Comparison of ENCODE assay signal across 17 cellular contexts in the genomic region with DNA sequence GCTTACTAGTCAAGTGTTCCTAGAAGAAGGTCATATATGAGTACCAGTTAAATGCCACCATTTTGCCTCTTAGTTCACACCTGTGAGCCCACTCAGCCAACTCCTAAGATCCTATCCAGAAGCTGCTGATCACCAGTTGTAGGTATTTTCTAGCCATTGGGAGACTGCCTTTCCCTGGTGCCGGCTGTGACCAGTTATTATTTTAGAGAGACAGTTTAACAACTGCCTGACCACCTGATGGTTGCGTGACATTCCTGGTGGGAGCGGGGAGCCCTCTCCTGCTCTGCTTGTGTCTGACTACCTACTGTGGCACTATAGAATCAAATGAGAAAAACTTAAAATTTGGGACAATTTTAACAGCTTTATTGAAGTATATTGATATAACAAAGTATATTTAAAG. TPM values are rescaled to one million over a fixed set of nuclear protein-coding genes. Genes with fewer than 3 reads are reported as not detected.
DNase-seq lines count a peak whose midpoint lies in the region; ATAC-seq and TF ChIP-seq lines count a peak whose summit lies in the region.
"Had no signal": no experiment of that assay in that cellular context is flagged by ENCODE, and none has a peak within 500 bp of the region (broad histone marks: within the 10 kb centered on the region; RNA-seq: fewer than 3 reads in every experiment).

No MANE protein-coding gene starts in this region.

- H3K4me3 ChIP-seq in IMR-90 (ENCODE audit: insufficient read depth, low read depth, low read length) (no peak overlapping the region), fibroblast of lung (replicated peaks in 1 of 4; ENCODE audit: control extremely low read depth in 1 of 4, insufficient read depth in 1 of 4, low read depth in 3 of 4, low read length in 4 of 4) (peak overlapping the region in 3 of 4 experiments; percentile 8 to 87 (median 62)), stomach smooth muscle (ENCODE audit: low read length in 2 of 2) (peak overlapping the region; percentile 87 to 92)

- POLR2A ChIA-PET in IMR-90 (lab: Charles Lee; ENCODE audit: unreplicated experiment): no interaction called here

- no peak overlapping the region for H2BK5ac ChIP-seq in IMR-90 (ENCODE audit: low read depth, low read length, poor library complexity, severe bottlenecking)

- H3K36me3 Mint-ChIP-seq in nephron (ENCODE audit: low read depth): peaks cover 9% of the 10 kb centered on the region

- no peak overlapping the region for H3K18ac ChIP-seq in IMR-90 (ENCODE audit: low read depth, low read length)

- H2AFZ ChIP-seq in IMR-90 (replicated peaks; ENCODE audit: low read length, poor library complexity): no peak overlapping the region
- no peak overlapping the region for H2AFZ ChIP-seq in fibroblast of lung (ENCODE audit: low read length)

- H3K4me2 ChIP-seq in IMR-90 (ENCODE audit: low read depth, low read length) (peak overlapping the region; percentile 61; the same call in 1 of the 2 replicates), fibroblast of lung (ENCODE audit: extremely low read depth, insufficient read depth, low read length) (peak overlapping the region; percentile 83)

- H3K9ac ChIP-seq in IMR-90 (ENCODE audit: low read depth, low read length) (no peak overlapping the region), fibroblast of lung (ENCODE audit: insufficient read depth, low read length) (no peak overlapping the region), stomach smooth muscle (ENCODE audit: low read length in 2 of 2) (no peak overlapping the region)

- no peaks in the 10 kb centered on the region for H3K36me3 ChIP-seq in IMR-90 (ENCODE audit: control insufficient read depth, insufficient read depth, low read length)
- no peaks in the 10 kb centered on the region for H3K36me3 ChIP-seq in fibroblast of lung (ENCODE audit: control insufficient read depth, insufficient read depth, low read length)
- H3K36me3 ChIP-seq in stomach smooth muscle (ENCODE audit: control insufficient read depth in 2 of 2, insufficient read depth in 2 of 2, low read length in 2 of 2): peaks cover 4 to 8% of the 10 kb centered on the region in 2 donors
- H3K36me3 ChIP-seq: spleen had no signal

- no peaks in the 10 kb centered on the region for H3K9me3 ChIP-seq in IMR-90 (ENCODE audit: control insufficient read depth, insufficient read depth, low read length)
- no peaks in the 10 kb centered on the region for H3K9me3 ChIP-seq in fibroblast of lung (ENCODE audit: control insufficient read depth, insufficient read depth, low read depth, low read length)
- no peaks in the 10 kb centered on the region for H3K9me3 ChIP-seq in stomach smooth muscle (ENCODE audit: control insufficient read depth in 2 of 2, low read length in 2 of 2)
- H3K9me3 ChIP-seq: spleen had no signal

- no peak overlapping the region for H2BK15ac ChIP-seq in IMR-90 (ENCODE audit: low read depth, low read length)

- H3K27ac Mint-ChIP-seq in nephron: peak overlapping the region in 2 of 3 experiments; percentile 57 to 96
- H3K27ac Mint-ChIP-seq: B cell; HFFc6; T-helper 1 cell treated with Interleukin-12 subunit alpha and Interleukin-12 subunit beta and Interleukin-4 antibody, amounts not matched to agents 30 μg/mL and 1 μg/mL, for 36 hours had no signal

- H3K4ac ChIP-seq in IMR-90 (ENCODE audit: low read depth, low read length): no peak overlapping the region

- H3K27me3 ChIP-seq in IMR-90 (ENCODE audit: control insufficient read depth, insufficient read depth, low read length): no peaks in the 10 kb centered on the region
- no peaks in the 10 kb centered on the region for H3K27me3 ChIP-seq in fibroblast of lung (ENCODE audit: control insufficient read depth, insufficient read depth, low read length)
- H3K27me3 ChIP-seq in stomach smooth muscle (ENCODE audit: control insufficient read depth in 1 of 2, insufficient read depth in 2 of 2, low read length in 2 of 2): no peaks in the 10 kb centered on the region

- no peak overlapping the region for H4K91ac ChIP-seq in IMR-90 (ENCODE audit: insufficient read depth, low read depth, low read length)

- H3K14ac ChIP-seq in IMR-90 (replicated peaks; ENCODE audit: low read depth, low read length): peak overlapping the region; percentile 44; the same call in 1 of the 2 replicates

- peaks cover 44% of the 10 kb centered on the region for H3K4me1 Mint-ChIP-seq in nephron

- BruUV-seq in IMR-90 (replicated peaks; lab: Mats Ljungman, UMichigan): no TSS peak

- ATAC-seq in IMR-90 (ENCODE audit: low read depth) (no peak), GM19351 (IDR thresholded peaks at IDR 0.05; ENCODE audit: unreplicated experiment) (no peak), HG02840 (IDR thresholded peaks at IDR 0.05; ENCODE audit: low FRiP score, unreplicated experiment) (no peak)

- H4K5ac ChIP-seq in IMR-90 (ENCODE audit: low read depth, low read length): no peak overlapping the region

- H4K20me1 ChIP-seq in IMR-90 (ENCODE audit: insufficient read depth, low read length) (peaks cover 11% of the 10 kb centered on the region), fibroblast of lung (ENCODE audit: control insufficient read depth, extremely low read depth, insufficient read depth, low read length) (no peaks in the 10 kb centered on the region)

- H4K8ac ChIP-seq in IMR-90 (ENCODE audit: low read depth in 2 of 2, low read length in 2 of 2): no peak overlapping the region

- CTCF ChIA-PET in IMR-90 (lab: Yijun Ruan, JAX): no interaction called here

- intact Hi-C loops in IMR-90 (cut with micrococcal nuclease): loop anchor here (10.0 kb wide), 1 partner anchor 305 kb away; a partner anchor contains a TSS

- no peak for TF ChIP-seq RAD21 in IMR-90 (IDR thresholded peaks at IDR 0.05; ENCODE audit: low read length)

- 0 out of 2 replicates have a peak, but pooled peaks cover 5% of the 10 kb centered on the region for H3K9me1 ChIP-seq in IMR-90 (ENCODE audit: insufficient read depth, low read length)

- dilution Hi-C loops in IMR-90 (cut with HindIII; ENCODE audit: low sequenced_read_pairs, unreplicated experiment): no loop called here

- peak overlapping the region; percentile 25; the same call in 1 of the 2 replicates for H2AK5ac ChIP-seq in IMR-90 (ENCODE audit: low read depth, low read length)

- no peak overlapping the region for H3K56ac ChIP-seq in IMR-90 (ENCODE audit: extremely low read depth, insufficient read depth, low read length)

- no peaks in the 10 kb centered on the region for H3K27me3 Mint-ChIP-seq in nephron (ENCODE audit: low read depth)

- H3K9me3 Mint-ChIP-seq in nephron: no peaks in the 10 kb centered on the region
- H3K9me3 Mint-ChIP-seq: HFFc6; T-helper 1 cell treated with Interleukin-12 subunit alpha and Interleukin-12 subunit beta and Interleukin-4 antibody, amounts not matched to agents 30 μg/mL and 1 μg/mL, for 36 hours had no signal

- no peak overlapping the region for H2AK9ac ChIP-seq in IMR-90 (replicated peaks; ENCODE audit: low read depth, low read length, poor library complexity)

- in situ Hi-C loops in IMR-90 (cut with MboI; ENCODE audit: low sequenced_read_pairs): no loop called here

- H3K79me1 ChIP-seq in IMR-90 (ENCODE audit: low read depth in 1 of 2, low read length in 2 of 2): peaks cover 4 to 33% of the 10 kb centered on the region in 2 experiments; a peak in 2 of 4 replicates

- H3K27ac ChIP-seq in IMR-90 (ENCODE audit: insufficient read depth, low read length): no peak overlapping the region
- no peak overlapping the region for H3K27ac ChIP-seq in fibroblast of lung (ENCODE audit: insufficient read depth, low read length)
- H3K27ac ChIP-seq in stomach smooth muscle (ENCODE audit: low read length): peak overlapping the region; percentile 37
- H3K27ac ChIP-seq: RWPE1, spleen had no signal

- no peak for DNase-seq in IMR-90
- DNase-seq in fibroblast of lung (ENCODE audit: low read depth in 2 of 2): no peak
- DNase-seq in activated CD8-positive, alpha-beta memory T cell treated with anti-CD3 and anti-CD28 coated beads, Interleukin-2, amount 50 U/mL, for 4 hours: no peak
- no peak for DNase-seq in NCI-H524 (lab: John Stamatoyannopoulos, UW)
- DNase-seq: activated T-cell treated with anti-CD3 and anti-CD28 coated beads, Interleukin-2, amount 50 U/mL, for 48 hours; DMS 273 treated with DMSO at 0.1 percent for 48 hours; HFFc6; NCI-H2081 treated with DMSO at 0.1 percent for 48 hours; NCI-H82; spleen had no signal

- H3K4me1 ChIP-seq in IMR-90 (ENCODE audit: control insufficient read depth, insufficient read depth, low read length): peaks cover 12% of the 10 kb centered on the region
- no peaks in the 10 kb centered on the region for H3K4me1 ChIP-seq in fibroblast of lung (ENCODE audit: control insufficient read depth, extremely low read depth, insufficient read depth, low read length)
- peaks cover 21% of the 10 kb centered on the region for H3K4me1 ChIP-seq in stomach smooth muscle (ENCODE audit: control insufficient read depth, insufficient read depth, low read length)

- TF ChIP-seq CTCF in IMR-90 (conservative IDR thresholded peaks at IDR 0.05; ENCODE audit: low read depth, low read length) (no peak), fibroblast of lung (conservative IDR thresholded peaks at IDR 0.05 in 1 of 2, IDR thresholded peaks at IDR 0.05 in 1 of 2; ENCODE audit: low read depth in 1 of 2, low read length in 2 of 2) (no peak), nephron (IDR thresholded peaks at IDR 0.05; ENCODE audit: unreplicated experiment in 3 of 3) (no peak)

- H3K4me3 Mint-ChIP-seq in nephron: peak overlapping the region; percentile 94 to 99 (median 96)
- H3K4me3 Mint-ChIP-seq: B cell; HFFc6; T-helper 1 cell treated with Interleukin-12 subunit alpha and Interleukin-12 subunit beta and Interleukin-4 antibody, amounts not matched to agents 30 μg/mL and 1 μg/mL, for 36 hours had no signal

- TF ChIP-seq POLR2A in IMR-90 (IDR thresholded peaks at IDR 0.05; ENCODE audit: low read depth, low read length): no peak

- H3K23ac ChIP-seq in IMR-90 (ENCODE audit: low read depth, low read length): no peak overlapping the region

- no CpG with 5 or more reads among the region's 3 CpGs for WGBS in IMR-90 (ENCODE audit: extremely low coverage in 2 of 2, insufficient read length in 1 of 2), 2 experiments

- H2BK120ac ChIP-seq in IMR-90 (ENCODE audit: low read depth, low read length): no peak overlapping the region

- no peak overlapping the region for H2BK20ac ChIP-seq in IMR-90 (ENCODE audit: low read depth, low read length)

- peaks cover 44% of the 10 kb centered on the region for H3K79me2 ChIP-seq in fibroblast of lung (ENCODE audit: control insufficient read depth, insufficient read depth, low read length)

TF ChIP-seq in IMR-90, 13 proteins besides CTCF, POLR2A, EP300 and RAD21 (continues in another document):
- TF ChIP-seq MXI1 (IDR thresholded peaks at IDR 0.05; ENCODE audit: borderline replicate concordance, low read depth, low read length): no peak
- TF ChIP-seq RFX5 (IDR thresholded peaks at IDR 0.05; ENCODE audit: low read depth, low read length): no peak

RNA-seq across cellular contexts. Expression of a gene that starts 2.9 kb away (rescaled TPM):
- total RNA-seq in IMR-90 (2012; rRNA removed): 552 and 592 TPM in 2 replicates
- polyA plus RNA-seq in IMR-90 (2012; rRNA removed): 214 and 249 TPM in 2 replicates
- 118 and 124 TPM in 2 replicates for polyA plus RNA-seq in IMR-90 (2012; cell fraction: cytosol; rRNA removed)
- polyA plus RNA-seq in IMR-90 (2012; cell fraction: nucleus; rRNA removed; ENCODE audit: low replicate concordance): 47.8 and 219 TPM in 2 replicates
- 312 and 601 TPM in 2 replicates for total RNA-seq in fibroblast of lung
- polyA plus RNA-seq in fibroblast of lung: 637 and 670 TPM in 2 replicates
- polyA plus RNA-seq in fibroblast of lung (2012): 520 and 526 TPM in 2 replicates
- polyA minus RNA-seq in fibroblast of lung (ENCODE audit: low replicate concordance): 153 and 168 TPM in 2 replicates
